In the genomic region with DNA sequence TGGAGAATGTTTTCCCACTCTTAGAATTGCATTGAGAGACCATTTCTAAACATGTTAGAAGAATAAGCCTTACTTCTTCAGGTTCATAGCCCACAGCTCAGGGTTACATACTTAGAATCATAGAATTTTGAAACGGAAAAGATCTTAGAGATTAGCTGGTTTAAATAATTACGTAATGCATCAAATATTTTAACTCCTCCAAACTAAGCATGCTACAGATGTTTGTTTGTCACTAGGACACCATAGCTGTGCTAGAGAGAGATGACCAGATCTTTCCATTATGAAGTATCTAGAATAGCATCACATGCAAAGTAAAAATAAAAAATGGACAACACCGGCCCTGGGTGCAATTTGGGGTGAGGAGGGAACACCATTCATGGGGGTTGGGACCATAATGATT, we compare ENCODE assay signal across 2 cellular contexts.
TF ChIP-seq lines count a peak whose summit lies in the region.

No MANE protein-coding gene starts in this region.

TF ChIP-seq in IMR-90, 13 proteins besides CTCF, POLR2A, EP300 and RAD21:
- TF ChIP-seq CEBPB (IDR thresholded peaks at IDR 0.05; ENCODE audit: low read depth, low read length), result 0 out of 2 replicates have a peak, but pooled peaks have one; percentile 13
- TF ChIP-seq RCOR1 (IDR thresholded peaks at IDR 0.05; ENCODE audit: insufficient replicate concordance, low read length), result no peak

TF ChIP-seq in endothelial cell of umbilical vein, 7 proteins besides CTCF, POLR2A, EP300 and RAD21:
- no peak for TF ChIP-seq EZH2 (IDR thresholded peaks at IDR 0.05; ENCODE audit: borderline replicate concordance, low read depth, low read length, severe bottlenecking)
- TF ChIP-seq JUN (IDR thresholded peaks at IDR 0.05; ENCODE audit: borderline replicate concordance, insufficient read depth, insufficient read length, low read depth), result no peak
- no peak for TF ChIP-seq GATA2 (IDR thresholded peaks at IDR 0.05; ENCODE audit: insufficient read depth, insufficient read length, low read depth, low read length)
